ENCODE assay signal across 11 cellular contexts in genomic region chr16:56626685-56627084, GRCh38. TPM values are rescaled to one million over a fixed set of nuclear protein-coding genes. Genes with fewer than 3 reads are reported as not detected.
A peak's percentile ranks its signal among the peaks of the same experiment; 100 is the strongest.
DNase-seq lines count a peak whose midpoint lies in the region; ATAC-seq and TF ChIP-seq lines count a peak whose summit lies in the region.
"Had no signal": no experiment of that assay in that cellular context is flagged by ENCODE, and none has a peak within 500 bp of the region (broad histone marks: within the 10 kb centered on the region; RNA-seq: fewer than 3 reads in every experiment).

No MANE protein-coding gene starts in this region.

- H2AFZ ChIP-seq in hepatocyte = no peak overlapping the region

- TF ChIP-seq CTCF in ascending aorta (IDR thresholded peaks at IDR 0.05) (no peak), hepatocyte (IDR thresholded peaks at IDR 0.05; ENCODE audit: poor library complexity) (no peak)

- no peaks in the 10 kb centered on the region for H3K9me2 ChIP-seq in hepatocyte (replicated peaks; ENCODE audit: insufficient read depth)

- H3K4me1 ChIP-seq in NT2/D1 (ENCODE audit: insufficient read depth, insufficient read length) = peaks cover 5% of the 10 kb centered on the region
- H3K4me1 ChIP-seq in ascending aorta = peaks cover 4 to 6% of the 10 kb centered on the region in 2 donors
- peaks cover 4% of the 10 kb centered on the region for H3K4me1 ChIP-seq in hepatocyte (ENCODE audit: insufficient read depth)

- H4K20me1 ChIP-seq in hepatocyte (ENCODE audit: insufficient read depth, poor library complexity, severe bottlenecking) = no peaks in the 10 kb centered on the region

- peak overlapping the region; percentile 90 for H3K9ac ChIP-seq in NT2/D1 (ENCODE audit: insufficient read length, low read depth)

- H3K27ac ChIP-seq in ascending aorta (peak overlapping the region; percentile 96), hepatocyte (no peak overlapping the region), skin epidermis (peak overlapping the region in 17 of 21 experiments; percentile 79 to 96 (median 88))

- peaks cover 45% of the 10 kb centered on the region for H3K27me3 ChIP-seq in NT2/D1 (ENCODE audit: insufficient read depth, insufficient read length)
- no peaks in the 10 kb centered on the region for H3K27me3 ChIP-seq in ascending aorta
- H3K27me3 ChIP-seq in hepatocyte = peaks cover 54% of the 10 kb centered on the region

- DNase-seq in NT2/D1 (ENCODE audit: low read depth, low spot score) (no peak), ascending aorta (ENCODE audit: low spot score in 2 of 2) (no peak), hepatocyte (ENCODE audit: low spot score) (no peak), HuH-7.5 (ENCODE audit: low spot score) (no peak), NCI-H1436 (lab: John Stamatoyannopoulos, UW) (no peak)
- DNase-seq: activated CD4-positive, alpha-beta T cell treated with anti-CD3 and anti-CD28 coated beads, Interleukin-2, amount 50 U/mL, for 48 hours had no signal

- H3K4me2 ChIP-seq in hepatocyte = peak overlapping the region; percentile 97

- intact Hi-C loops in ascending aorta (cut with DNase I) = loop anchor here (5.0 kb wide), 2 partner anchors 434 to 676 kb away; partner anchors contain the start of gene GNAO1

- H3K4me3 ChIP-seq in NT2/D1 (ENCODE audit: insufficient read length, low read depth) (peak overlapping the region; percentile 67), ascending aorta (peak overlapping the region; percentile 71 to 82), hepatocyte (no peak overlapping the region), skin epidermis (peak overlapping the region; percentile 30 to 65 (median 52))

- no peaks in the 10 kb centered on the region for H3K79me2 ChIP-seq in hepatocyte

- 57% methylated on average over 7 of the region's 7 CpGs for WGBS in hepatocyte (ENCODE audit: low lambda C conversion rate, missing lambda C conversion rate)

- H3K36me3 ChIP-seq in NT2/D1 (ENCODE audit: insufficient read depth, insufficient read length, low read length) (peaks cover 10% of the 10 kb centered on the region), ascending aorta (no peaks in the 10 kb centered on the region), hepatocyte (replicated peaks; ENCODE audit: insufficient read depth, low read depth) (no peaks in the 10 kb centered on the region)

- ATAC-seq in GM19351 (IDR thresholded peaks at IDR 0.05; ENCODE audit: unreplicated experiment) (no peak), esophagus mucosa (no peak)

- H3K9me3 ChIP-seq in NT2/D1 (ENCODE audit: insufficient read depth, low read length) = no peaks in the 10 kb centered on the region
- no peaks in the 10 kb centered on the region for H3K9me3 ChIP-seq in ascending aorta
- no peaks in the 10 kb centered on the region for H3K9me3 ChIP-seq in hepatocyte (ENCODE audit: low read depth)

RNA-seq across cellular contexts. Expression of gene MT1E, which starts 1.1 kb away (rescaled TPM):
- total RNA-seq in ascending aorta (456 TPM), hepatocyte (42.3 and 65.5 TPM in 2 replicates), esophagus mucosa (98.8 TPM)
- polyA plus RNA-seq in hepatocyte = 105 and 121 TPM in 2 replicates

RNA-seq across cellular contexts. Expression of gene MT1M, which starts 5.8 kb away (rescaled TPM):
- total RNA-seq in ascending aorta (105 TPM), hepatocyte (0.60 TPM in 1 of 2 replicates, not detected in the other), esophagus mucosa (2.0 TPM)
- 0.26 TPM in 1 of 2 replicates, not detected in the other for polyA plus RNA-seq in hepatocyte

RNA-seq across cellular contexts. Expression of gene MT1A, which starts 11.8 kb away (rescaled TPM):
- total RNA-seq in ascending aorta (183 TPM), hepatocyte (not detected in 2 replicates), esophagus mucosa (2.9 TPM)
- polyA plus RNA-seq in hepatocyte = 1.9 and 2.7 TPM in 2 replicates

RNA-seq across cellular contexts. Expression of gene MT2A, which starts 18.3 kb away (rescaled TPM):
- total RNA-seq in ascending aorta = 602 TPM
- 64.9 and 70.3 TPM in 2 replicates for total RNA-seq in hepatocyte
- polyA plus RNA-seq in hepatocyte = 914 and 1,143 TPM in 2 replicates
- total RNA-seq in esophagus mucosa = 220 TPM

RNA-seq across cellular contexts. Expression of gene MT1B, which starts 25.0 kb away (rescaled TPM):
- total RNA-seq in ascending aorta (not detected), hepatocyte (not detected in 2 replicates), esophagus mucosa (not detected)
- 0.47 and 2.2 TPM in 2 replicates for polyA plus RNA-seq in hepatocyte
- total RNA-seq: lung microvascular endothelial cell, M059J had no signal

Comparison
In these comparisons a context has a peak if more than half of its experiments do, and no peak if none do; other contexts are left out.
1. RNA of gene MT1M, which starts 5.8 kb away (total RNA-seq): 105 TPM in ascending aorta (single experiment); 2.0 TPM in esophagus mucosa (single experiment) and 0.60 TPM in hepatocyte; every median in the first group is over 10 times any median in the second.
2. RNA of gene MT1A, which starts 11.8 kb away (total RNA-seq): 183 TPM in ascending aorta (single experiment); 2.9 TPM in esophagus mucosa (single experiment) and not detected in hepatocyte; every median in the first group is over 10 times any median in the second.